1 cellular context compared by ENCODE assay signal in the genomic region with DNA sequence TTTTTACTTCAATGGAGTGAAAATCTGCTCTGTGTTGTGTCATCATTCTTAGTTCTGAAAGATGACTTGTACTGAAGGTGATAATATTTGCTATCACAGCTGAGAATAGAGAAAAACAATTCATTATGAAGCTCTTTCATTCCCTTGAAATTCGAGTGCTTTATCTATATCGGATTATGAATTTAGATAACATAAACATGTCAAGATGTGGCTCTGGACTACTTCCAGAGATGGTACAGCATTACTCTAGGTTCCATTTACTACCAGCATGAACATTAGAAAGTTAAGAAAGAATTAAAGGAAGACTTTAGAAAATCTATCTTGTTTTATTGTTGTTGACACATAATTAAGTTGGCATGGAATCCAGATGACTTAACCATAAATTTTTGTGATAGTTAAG.
TF ChIP-seq lines count a peak whose summit lies in the region.

No MANE protein-coding gene starts in this region.

TF ChIP-seq in SK-N-SH treated with all-trans-retinoic acid at 6 μM for 48 hours, 23 proteins besides CTCF, POLR2A, EP300 and RAD21 (continued from another document):
- TF ChIP-seq, protein P1, sequence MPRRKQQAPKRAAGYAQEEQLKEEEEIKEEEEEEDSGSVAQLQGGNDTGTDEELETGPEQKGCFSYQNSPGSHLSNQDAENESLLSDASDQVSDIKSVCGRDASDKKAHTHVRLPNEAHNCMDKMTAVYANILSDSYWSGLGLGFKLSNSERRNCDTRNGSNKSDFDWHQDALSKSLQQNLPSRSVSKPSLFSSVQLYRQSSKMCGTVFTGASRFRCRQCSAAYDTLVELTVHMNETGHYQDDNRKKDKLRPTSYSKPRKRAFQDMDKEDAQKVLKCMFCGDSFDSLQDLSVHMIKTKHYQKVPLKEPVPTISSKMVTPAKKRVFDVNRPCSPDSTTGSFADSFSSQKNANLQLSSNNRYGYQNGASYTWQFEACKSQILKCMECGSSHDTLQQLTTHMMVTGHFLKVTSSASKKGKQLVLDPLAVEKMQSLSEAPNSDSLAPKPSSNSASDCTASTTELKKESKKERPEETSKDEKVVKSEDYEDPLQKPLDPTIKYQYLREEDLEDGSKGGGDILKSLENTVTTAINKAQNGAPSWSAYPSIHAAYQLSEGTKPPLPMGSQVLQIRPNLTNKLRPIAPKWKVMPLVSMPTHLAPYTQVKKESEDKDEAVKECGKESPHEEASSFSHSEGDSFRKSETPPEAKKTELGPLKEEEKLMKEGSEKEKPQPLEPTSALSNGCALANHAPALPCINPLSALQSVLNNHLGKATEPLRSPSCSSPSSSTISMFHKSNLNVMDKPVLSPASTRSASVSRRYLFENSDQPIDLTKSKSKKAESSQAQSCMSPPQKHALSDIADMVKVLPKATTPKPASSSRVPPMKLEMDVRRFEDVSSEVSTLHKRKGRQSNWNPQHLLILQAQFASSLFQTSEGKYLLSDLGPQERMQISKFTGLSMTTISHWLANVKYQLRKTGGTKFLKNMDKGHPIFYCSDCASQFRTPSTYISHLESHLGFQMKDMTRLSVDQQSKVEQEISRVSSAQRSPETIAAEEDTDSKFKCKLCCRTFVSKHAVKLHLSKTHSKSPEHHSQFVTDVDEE (CRISPR knock-in tag; IDR thresholded peaks at IDR 0.05) = peak; percentile 95
- no peak for TF ChIP-seq ZFP30 (CRISPR knock-in tag; IDR thresholded peaks at IDR 0.05)
- TF ChIP-seq, protein P2, sequence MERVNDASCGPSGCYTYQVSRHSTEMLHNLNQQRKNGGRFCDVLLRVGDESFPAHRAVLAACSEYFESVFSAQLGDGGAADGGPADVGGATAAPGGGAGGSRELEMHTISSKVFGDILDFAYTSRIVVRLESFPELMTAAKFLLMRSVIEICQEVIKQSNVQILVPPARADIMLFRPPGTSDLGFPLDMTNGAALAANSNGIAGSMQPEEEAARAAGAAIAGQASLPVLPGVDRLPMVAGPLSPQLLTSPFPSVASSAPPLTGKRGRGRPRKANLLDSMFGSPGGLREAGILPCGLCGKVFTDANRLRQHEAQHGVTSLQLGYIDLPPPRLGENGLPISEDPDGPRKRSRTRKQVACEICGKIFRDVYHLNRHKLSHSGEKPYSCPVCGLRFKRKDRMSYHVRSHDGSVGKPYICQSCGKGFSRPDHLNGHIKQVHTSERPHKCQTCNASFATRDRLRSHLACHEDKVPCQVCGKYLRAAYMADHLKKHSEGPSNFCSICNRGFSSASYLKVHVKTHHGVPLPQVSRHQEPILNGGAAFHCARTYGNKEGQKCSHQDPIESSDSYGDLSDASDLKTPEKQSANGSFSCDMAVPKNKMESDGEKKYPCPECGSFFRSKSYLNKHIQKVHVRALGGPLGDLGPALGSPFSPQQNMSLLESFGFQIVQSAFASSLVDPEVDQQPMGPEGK (CRISPR knock-in tag; IDR thresholded peaks at IDR 0.05; ENCODE audit: borderline replicate concordance) = no peak
- TF ChIP-seq SNAI2 (CRISPR knock-in tag; IDR thresholded peaks at IDR 0.05) = peak; percentile 79; the same call in 1 of the 2 replicates
- TF ChIP-seq, protein P3, sequence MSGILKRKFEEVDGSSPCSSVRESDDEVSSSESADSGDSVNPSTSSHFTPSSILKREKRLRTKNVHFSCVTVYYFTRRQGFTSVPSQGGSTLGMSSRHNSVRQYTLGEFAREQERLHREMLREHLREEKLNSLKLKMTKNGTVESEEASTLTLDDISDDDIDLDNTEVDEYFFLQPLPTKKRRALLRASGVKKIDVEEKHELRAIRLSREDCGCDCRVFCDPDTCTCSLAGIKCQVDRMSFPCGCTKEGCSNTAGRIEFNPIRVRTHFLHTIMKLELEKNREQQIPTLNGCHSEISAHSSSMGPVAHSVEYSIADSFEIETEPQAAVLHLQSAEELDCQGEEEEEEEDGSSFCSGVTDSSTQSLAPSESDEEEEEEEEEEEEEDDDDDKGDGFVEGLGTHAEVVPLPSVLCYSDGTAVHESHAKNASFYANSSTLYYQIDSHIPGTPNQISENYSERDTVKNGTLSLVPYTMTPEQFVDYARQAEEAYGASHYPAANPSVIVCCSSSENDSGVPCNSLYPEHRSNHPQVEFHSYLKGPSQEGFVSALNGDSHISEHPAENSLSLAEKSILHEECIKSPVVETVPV (CRISPR knock-in tag; IDR thresholded peaks at IDR 0.05) = peak; percentile 79; the same call in 1 of the 2 replicates
- peak; percentile 76; the same call in 1 of the 2 replicates for TF ChIP-seq PPARA (CRISPR knock-in tag; IDR thresholded peaks at IDR 0.05; ENCODE audit: borderline replicate concordance)
- TF ChIP-seq ZNF8 (CRISPR knock-in tag; IDR thresholded peaks at IDR 0.05) = peak; percentile 47; the same call in 1 of the 2 replicates
